In the genomic region with DNA sequence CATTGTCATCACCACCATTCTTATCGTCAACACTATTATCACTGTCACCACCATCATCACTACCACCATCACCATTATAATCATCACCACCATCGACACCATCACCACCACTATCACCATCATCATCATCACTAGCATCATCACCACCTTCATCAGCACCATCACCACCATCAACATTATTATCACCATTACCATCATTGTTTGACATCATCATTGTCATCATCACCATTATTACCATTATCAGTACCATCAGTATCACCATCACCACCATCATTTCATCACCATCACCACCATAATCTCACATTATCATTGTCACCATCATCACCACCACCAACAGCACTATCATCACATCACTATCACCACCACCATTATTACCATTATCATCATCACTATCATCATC, we compare ENCODE assay signal across 31 cellular contexts. TPM values are rescaled to one million over a fixed set of nuclear protein-coding genes. Genes with fewer than 3 reads are reported as not detected.
"Had no signal": no experiment of that assay in that cellular context is flagged by ENCODE, and none has a peak within 500 bp of the region (broad histone marks: within the 10 kb centered on the region; RNA-seq: fewer than 3 reads in every experiment).

No MANE protein-coding gene starts in this region.

- H3K27ac Mint-ChIP-seq: mesothelial cell of epicardium had no signal

- ATAC-seq: esophagus mucosa, gastrocnemius medialis, heart right ventricle, left cardiac atrium, left lung, left ventricle myocardium superior, lower lobe of right lung, mucosa of descending colon had no signal

- H3K36me3 Mint-ChIP-seq: mesothelial cell of epicardium had no signal

- H3K4me1 Mint-ChIP-seq: mesothelial cell of epicardium had no signal

- H3K4me3 ChIP-seq: colonic mucosa, dorsolateral prefrontal cortex, esophagus squamous epithelium, gastrocnemius medialis, heart right ventricle, left lung, lower lobe of right lung, mucosa of descending colon had no signal

- H3K9me3 ChIP-seq: colonic mucosa, esophagus squamous epithelium, gastrocnemius medialis, lower lobe of right lung, mucosa of descending colon had no signal

- DNase-seq: colonic mucosa; dermis blood vessel endothelial cell; dorsolateral prefrontal cortex; effector CD4-positive, alpha-beta T cell; effector memory CD4-positive, alpha-beta T cell; erythroblast; esophagus squamous epithelium; foreskin fibroblast; foreskin melanocyte; gastrocnemius medialis; glutamatergic neuron; heart right ventricle; hippocampal formation; left cardiac atrium; left lung; left ventricle myocardium superior; lower lobe of right lung; mesenchymal stem cell; mucosa of descending colon had no signal

- FAIRE-seq: islet of Langerhans, keratinocyte had no signal

- H3K27ac ChIP-seq: colonic mucosa, dorsolateral prefrontal cortex, epithelial cell of prostate, esophagus squamous epithelium, gastrocnemius medialis, heart right ventricle, left lung, lower lobe of right lung had no signal

- H3K4me1 ChIP-seq: colonic mucosa, esophagus squamous epithelium, gastrocnemius medialis, heart right ventricle, left lung, lower lobe of right lung had no signal

- H3K36me3 ChIP-seq: colonic mucosa, esophagus squamous epithelium, gastrocnemius medialis, heart right ventricle, left lung, lower lobe of right lung had no signal

- H3K27me3 ChIP-seq: colonic mucosa had no signal

- H3K4me3 Mint-ChIP-seq: mesothelial cell of epicardium had no signal

RNA-seq across cellular contexts. Expression of gene NKX1-1, which starts 47.5 kb away (rescaled TPM):
- total RNA-seq: chondrocyte, colonic mucosa, dermis blood vessel endothelial cell, dorsolateral prefrontal cortex, esophagus mucosa, esophagus squamous epithelium, gastrocnemius medialis, glomerular endothelial cell, heart right ventricle, kidney epithelial cell, left cardiac atrium, left lung, left ventricle myocardium superior, lower leg skin, lower lobe of right lung, lung microvascular endothelial cell, mesenteric fat pad, mesothelial cell of epicardium, mucosa of descending colon, myocyte had no signal
- polyA plus RNA-seq: heart right ventricle, keratinocyte had no signal
